Comparison of ENCODE assay signal across 20 cellular contexts in genomic region chr10:108060246-108060645, GRCh38.
A peak's percentile ranks its signal among the peaks of the same experiment; 100 is the strongest.
DNase-seq lines count a peak whose midpoint lies in the region; ATAC-seq, FAIRE-seq and TF ChIP-seq lines count a peak whose summit lies in the region.
"Had no signal": no experiment of that assay in that cellular context is flagged by ENCODE, and none has a peak within 500 bp of the region (broad histone marks: within the 10 kb centered on the region; RNA-seq: fewer than 3 reads in every experiment).

No MANE protein-coding gene starts in this region.

- H3K4me2 ChIP-seq in GM23248 (ENCODE audit: unreplicated experiment) (no peak overlapping the region), neural progenitor cell (peak overlapping the region; percentile 28)
- H3K4me2 ChIP-seq: SK-N-SH had no signal

- H3K36me3 Mint-ChIP-seq in neural progenitor cell, result no peaks in the 10 kb centered on the region
- H3K36me3 Mint-ChIP-seq in stimulated activated naive B cell treated with anti-CD40 and anti-IgM and Interleukin-4, amounts not matched to agents 10 μg/mL and 1 μg/mL and 100 μg/mL, for 72 hours, result peaks cover 0 to 1% of the 10 kb centered on the region in 2 donors
- H3K36me3 Mint-ChIP-seq: CD8-positive, alpha-beta memory T cell had no signal

- no peak for ATAC-seq in stimulated activated naive B cell treated with anti-CD40 and anti-IgM and Interleukin-4, amounts not matched to agents 10 μg/mL and 1 μg/mL and 100 μg/mL, for 72 hours (replicated peaks)
- no peak for ATAC-seq in GM18873 (IDR thresholded peaks at IDR 0.05; ENCODE audit: low FRiP score, unreplicated experiment)
- ATAC-seq: HepG2 had no signal

- H3K9ac ChIP-seq in GM23248 (no peak overlapping the region), neural progenitor cell (no peak overlapping the region)
- H3K9ac ChIP-seq: SK-N-SH had no signal

- peaks cover 11% of the 10 kb centered on the region; the same call in 1 of the 2 replicates for H3K4me1 ChIP-seq in GM23248 (ENCODE audit: insufficient read depth)
- peaks cover 10% of the 10 kb centered on the region for H3K4me1 ChIP-seq in neural progenitor cell

- H3F3A ChIP-seq in GM23248 (ENCODE audit: insufficient read depth) (no peaks in the 10 kb centered on the region), neural progenitor cell (ENCODE audit: low read depth) (no peaks in the 10 kb centered on the region)

- WGBS in GM23248 (ENCODE audit: low coverage in 1 of 2, low lambda C conversion rate in 2 of 2, missing lambda C conversion rate in 2 of 2), 2 experiments, result 82 to 93% methylated on average over 1 of the region's 1 CpG

- H3K9me2 ChIP-seq in GM23248 (ENCODE audit: insufficient read depth), result no peaks in the 10 kb centered on the region
- H3K9me2 ChIP-seq: SK-N-SH had no signal

- H3K36me3 ChIP-seq in GM23248 (ENCODE audit: low read depth) (no peaks in the 10 kb centered on the region), bronchial epithelial cell (ENCODE audit: control insufficient read depth, insufficient read depth, low read length) (no peaks in the 10 kb centered on the region), neural progenitor cell (no peaks in the 10 kb centered on the region)

- H3K27ac ChIP-seq in GM23248 (no peak overlapping the region), neural progenitor cell (no peak overlapping the region)

- H3K79me2 ChIP-seq in GM23248 (ENCODE audit: insufficient read depth), result no peaks in the 10 kb centered on the region
- H3K79me2 ChIP-seq in neural progenitor cell (ENCODE audit: low read depth), result no peaks in the 10 kb centered on the region

- no peaks in the 10 kb centered on the region for H4K20me1 ChIP-seq in GM23248 (ENCODE audit: insufficient read depth)
- no peaks in the 10 kb centered on the region for H4K20me1 ChIP-seq in neural progenitor cell (ENCODE audit: low read depth)

- H3K9me3 ChIP-seq in GM23248 (ENCODE audit: low read depth), result no peaks in the 10 kb centered on the region
- no peaks in the 10 kb centered on the region for H3K9me3 ChIP-seq in neural progenitor cell (ENCODE audit: low read depth)
- H3K9me3 ChIP-seq: SK-N-SH had no signal

- H3K27ac Mint-ChIP-seq in neural progenitor cell, result no peak overlapping the region
- H3K27ac Mint-ChIP-seq in stimulated activated naive B cell treated with anti-CD40 and anti-IgM and Interleukin-4, amounts not matched to agents 10 μg/mL and 1 μg/mL and 100 μg/mL, for 72 hours, result no peak overlapping the region
- H3K27ac Mint-ChIP-seq: CD8-positive, alpha-beta memory T cell had no signal

- H3K27me3 ChIP-seq in GM23248 (replicated peaks; ENCODE audit: insufficient read depth), result no peaks in the 10 kb centered on the region
- H3K27me3 ChIP-seq in bronchial epithelial cell (ENCODE audit: control insufficient read depth, insufficient read depth, low read length), result no peaks in the 10 kb centered on the region
- no peaks in the 10 kb centered on the region for H3K27me3 ChIP-seq in neural progenitor cell

- H3K4me3 Mint-ChIP-seq in neural progenitor cell, result no peak overlapping the region
- H3K4me3 Mint-ChIP-seq in stimulated activated naive B cell treated with anti-CD40 and anti-IgM and Interleukin-4, amounts not matched to agents 10 μg/mL and 1 μg/mL and 100 μg/mL, for 72 hours, result no peak overlapping the region
- H3K4me3 Mint-ChIP-seq: CD8-positive, alpha-beta memory T cell had no signal

- in situ Hi-C loops in GM23248 (cut with MboI), result no loop called here

- H2AFZ ChIP-seq in GM23248 (no peak overlapping the region), neural progenitor cell (replicated peaks) (peak overlapping the region; percentile 57)

- DNase-seq in GM23248, result peak; percentile 42
- DNase-seq in HT1080 (ENCODE audit: low read depth), result peak; percentile 62
- DNase-seq in bronchial epithelial cell (ENCODE audit: low read depth), result peak; percentile 88
- DNase-seq in neural progenitor cell (ENCODE audit: low spot score), result peak; percentile 49
- DNase-seq in stimulated activated naive B cell treated with anti-CD40 and anti-IgM and Interleukin-4, amounts not matched to agents 10 μg/mL and 1 μg/mL and 100 μg/mL, for 72 hours, result no peak
- no peak for DNase-seq in head of caudate nucleus
- DNase-seq: C1 segment of cervical spinal cord; CD8-positive, alpha-beta memory T cell; GDM1; GOT3; KBM-7; NCI-H1417 treated with DMSO at 0.1 percent for 48 hours; NCI-H345; NCI-H524 treated with DMSO at 0.1 percent for 48 hours; SHP77; SK-N-SH had no signal

- intact Hi-C loops in head of caudate nucleus (cut with DNase I), result no loop called here

- H3K9me3 Mint-ChIP-seq in neural progenitor cell, result no peaks in the 10 kb centered on the region
- peaks cover 9% of the 10 kb centered on the region in 2 donors for H3K9me3 Mint-ChIP-seq in stimulated activated naive B cell treated with anti-CD40 and anti-IgM and Interleukin-4, amounts not matched to agents 10 μg/mL and 1 μg/mL and 100 μg/mL, for 72 hours

- TF ChIP-seq CTCF in bronchial epithelial cell (IDR thresholded peaks at IDR 0.05; ENCODE audit: insufficient read depth, low read length, severe bottlenecking) (no peak), neural progenitor cell (IDR thresholded peaks at IDR 0.05) (no peak)

- H3K4me1 Mint-ChIP-seq in neural progenitor cell, result peaks cover 2% of the 10 kb centered on the region
- no peaks in the 10 kb centered on the region for H3K4me1 Mint-ChIP-seq in stimulated activated naive B cell treated with anti-CD40 and anti-IgM and Interleukin-4, amounts not matched to agents 10 μg/mL and 1 μg/mL and 100 μg/mL, for 72 hours
- H3K4me1 Mint-ChIP-seq: CD8-positive, alpha-beta memory T cell had no signal

- FAIRE-seq in bronchial epithelial cell (lab: Jason Lieb, UNC), result no peak
- FAIRE-seq: GM19239, HepG2, RCC 7860 had no signal

- no peak overlapping the region for H3K4me3 ChIP-seq in GM23248
- no peak overlapping the region for H3K4me3 ChIP-seq in bronchial epithelial cell (ENCODE audit: low read depth, low read length)
- no peak overlapping the region for H3K4me3 ChIP-seq in neural progenitor cell

- peaks cover 2% of the 10 kb centered on the region for H3K27me3 Mint-ChIP-seq in neural progenitor cell (ENCODE audit: insufficient read depth, low read depth)
- no peaks in the 10 kb centered on the region for H3K27me3 Mint-ChIP-seq in stimulated activated naive B cell treated with anti-CD40 and anti-IgM and Interleukin-4, amounts not matched to agents 10 μg/mL and 1 μg/mL and 100 μg/mL, for 72 hours
- H3K27me3 Mint-ChIP-seq: CD8-positive, alpha-beta memory T cell had no signal

Comparison
In these comparisons a context has a peak if more than half of its experiments do, and no peak if none do; other contexts are left out.
1. DNase-seq: peak in GM23248 (single experiment), HT1080 (single experiment), bronchial epithelial cell (single experiment) and neural progenitor cell (single experiment); none in stimulated activated naive B cell treated with anti-CD40 and anti-IgM and Interleukin-4, amounts not matched to agents 10 μg/mL and 1 μg/mL and 100 μg/mL, for 72 hours (single experiment) and head of caudate nucleus (0 of 42).